In the genomic region with DNA sequence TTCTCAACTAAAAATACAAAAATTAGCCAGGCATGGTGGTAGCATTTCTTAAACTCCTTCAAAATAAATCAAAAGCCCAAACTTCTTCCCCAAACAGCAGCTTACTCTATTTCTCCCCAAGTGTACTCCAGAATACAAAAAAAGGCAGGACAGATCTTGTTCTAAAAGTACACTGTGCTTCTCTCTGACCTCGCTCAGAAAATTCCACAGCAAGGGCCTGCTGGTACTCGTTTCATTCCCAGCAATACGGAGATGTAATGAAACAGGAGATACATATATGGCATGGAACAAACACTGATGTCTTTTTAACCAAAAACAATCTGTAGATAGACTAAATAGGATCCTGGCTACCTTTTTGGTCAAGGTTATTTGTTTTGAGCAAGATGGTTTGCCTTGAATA, we compare ENCODE assay signal across 22 cellular contexts. TPM values are rescaled to one million over a fixed set of nuclear protein-coding genes. Genes with fewer than 3 reads are reported as not detected.
"Had no signal": no experiment of that assay in that cellular context is flagged by ENCODE, and none has a peak within 500 bp of the region (broad histone marks: within the 10 kb centered on the region; RNA-seq: fewer than 3 reads in every experiment).

No MANE protein-coding gene starts in this region.

- ATAC-seq: naive thymus-derived CD8-positive, alpha-beta T cell; right cardiac atrium; sciatic nerve; stimulated activated naive B cell treated with anti-CD40 and anti-IgM and Interleukin-4, amounts not matched to agents 10 μg/mL and 1 μg/mL and 100 μg/mL, for 72 hours; stimulated activated naive CD8-positive, alpha-beta T cell treated with anti-CD3 and anti-CD28 coated beads, Interleukin-15, Interleukin-2, amounts not matched to agents 100 U/mL and 50 U/mL, for 24 hours had no signal

- H3K4me3 ChIP-seq: left ventricle myocardium inferior, skin epidermis, stomach, testis, thyroid gland, transverse colon, upper lobe of left lung, vagina had no signal

- FAIRE-seq: islet of Langerhans had no signal

- DNase-seq: hippocampal formation; immature natural killer cell; left ventricle myocardium inferior; mesenchymal stem cell; naive thymus-derived CD8-positive, alpha-beta T cell; nucleus accumbens; right cardiac atrium; stimulated activated CD4-positive, alpha-beta T cell treated with anti-CD3 and anti-CD28 coated beads, Interleukin-12 subunit alpha, Interleukin-12 subunit beta, amount 100 ng/mL, for 4 hours; stimulated activated CD4-positive, alpha-beta T cell treated with anti-CD3 and anti-CD28 coated beads, Interleukin-15, amount 100 ng/mL, for 24 hours; stimulated activated CD4-positive, alpha-beta T cell treated with anti-CD3 and anti-CD28 coated beads, Interleukin-2, amount 100 ng/mL, for 24 hours; stimulated activated CD4-positive, alpha-beta T cell treated with anti-CD3 and anti-CD28 coated beads, Interleukin-4, amount 100 ng/mL, for 1 hour; stimulated activated naive B cell treated with anti-CD40 and anti-IgM and Interleukin-4, amounts not matched to agents 10 μg/mL and 1 μg/mL and 100 μg/mL, for 72 hours; stimulated activated naive CD8-positive, alpha-beta T cell treated with anti-CD3 and anti-CD28 coated beads, Interleukin-15, Interleukin-2, amounts not matched to agents 100 U/mL and 50 U/mL, for 24 hours; stomach; testis; thyroid gland; transverse colon; upper lobe of left lung had no signal

- H3K9me3 ChIP-seq: left ventricle myocardium inferior, stomach, testis, thyroid gland, transverse colon, upper lobe of left lung, vagina had no signal

- H3K27ac ChIP-seq: left ventricle myocardium inferior, skin epidermis, stomach, testis, thyroid gland, transverse colon, upper lobe of left lung, vagina had no signal

- H3K36me3 ChIP-seq: left ventricle myocardium inferior, stomach, thyroid gland, transverse colon, upper lobe of left lung, vagina had no signal

- H3K4me1 ChIP-seq: left ventricle myocardium inferior, stomach, testis, thyroid gland, transverse colon, upper lobe of left lung, vagina had no signal

- H3K27me3 ChIP-seq: stomach, testis, thyroid gland, transverse colon, upper lobe of left lung, vagina had no signal

RNA-seq across cellular contexts. Expression of a gene that starts 25.2 kb away (rescaled TPM):
- polyA plus RNA-seq: immature natural killer cell; naive thymus-derived CD8-positive, alpha-beta T cell had no signal
